8 cellular contexts compared by ENCODE assay signal in the genomic region with DNA sequence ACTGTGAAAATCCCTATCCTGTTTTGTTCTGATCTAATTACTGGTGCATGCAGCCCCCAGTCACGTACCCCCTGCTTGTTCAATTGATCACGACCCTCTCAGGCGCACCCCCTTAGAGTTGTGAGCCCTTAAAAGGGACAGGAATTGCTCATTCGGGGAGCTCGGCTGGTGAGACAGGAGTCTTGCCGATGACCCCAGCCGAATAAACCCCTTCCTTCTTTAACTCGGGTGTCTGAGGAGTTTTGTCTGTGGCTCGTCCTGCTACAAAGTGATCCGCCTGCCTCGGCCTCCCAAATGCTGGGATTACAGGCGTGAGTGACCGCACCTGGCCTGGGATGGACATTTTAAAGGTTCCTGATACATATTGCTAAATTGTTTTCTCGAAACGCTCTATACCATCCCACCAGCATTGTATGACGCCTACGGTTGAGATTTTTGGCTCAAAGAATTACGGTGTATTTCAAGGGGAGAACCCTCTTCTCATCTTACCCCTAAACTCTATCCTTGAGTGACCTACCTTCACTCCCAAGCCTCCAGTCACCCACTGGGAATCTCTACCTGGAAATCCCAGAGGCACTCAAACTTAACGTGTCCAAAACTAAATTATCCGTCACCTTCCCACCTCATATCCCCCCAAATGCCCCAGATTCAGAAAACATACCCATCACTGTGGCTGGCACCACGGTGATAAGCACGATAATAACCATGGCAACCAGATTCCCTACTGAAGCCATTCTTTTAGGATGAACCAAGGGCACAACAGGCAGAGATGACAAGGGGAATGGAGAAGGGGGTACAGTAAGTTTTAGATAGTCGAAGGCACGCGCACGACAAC. TPM values are rescaled to one million over a fixed set of nuclear protein-coding genes. Genes with fewer than 3 reads are reported as not detected.
DNase-seq lines count a peak whose midpoint lies in the region; ATAC-seq and TF ChIP-seq lines count a peak whose summit lies in the region.

No MANE protein-coding gene starts in this region.

- no peak for ATAC-seq in HG02642 (IDR thresholded peaks at IDR 0.05; ENCODE audit: poor library complexity, unreplicated experiment)

- no peaks in the 10 kb centered on the region for H3K9me3 ChIP-seq in OCI-LY3 (ENCODE audit: insufficient read depth, low read length)

- peaks cover 16% of the 10 kb centered on the region for H3K4me1 ChIP-seq in OCI-LY3 (ENCODE audit: low read length)

- H3K79me2 ChIP-seq in OCI-LY3 (ENCODE audit: low read length), result peaks cover 47% of the 10 kb centered on the region

- H3K4me3 Mint-ChIP-seq in activated T-cell treated with anti-CD3 and anti-CD28 coated beads, Interleukin-2, amount 50 U/mL, for 24 hours, result peak overlapping the region; percentile 96
- H3K4me3 Mint-ChIP-seq in progenitor cell of endocrine pancreas (ENCODE audit: low read depth), result peak overlapping the region; percentile 86

- no peaks in the 10 kb centered on the region for H3K9me3 Mint-ChIP-seq in activated T-cell treated with anti-CD3 and anti-CD28 coated beads, Interleukin-2, amount 50 U/mL, for 24 hours
- no peaks in the 10 kb centered on the region for H3K9me3 Mint-ChIP-seq in progenitor cell of endocrine pancreas (ENCODE audit: low read depth)

- H3K9ac ChIP-seq in OCI-LY3 (ENCODE audit: low read length), result peak overlapping the region; percentile 95

- peak overlapping the region; percentile 98 for H3K27ac Mint-ChIP-seq in activated T-cell treated with anti-CD3 and anti-CD28 coated beads, Interleukin-2, amount 50 U/mL, for 24 hours
- peak overlapping the region; percentile 83 for H3K27ac Mint-ChIP-seq in progenitor cell of endocrine pancreas

- no peak for DNase-seq in activated T-cell treated with anti-CD3 and anti-CD28 coated beads, Interleukin-2, amount 50 U/mL, for 24 hours
- no peak for DNase-seq in activated T-cell treated with anti-CD3 and anti-CD28 coated beads, Interleukin-2, amount 50 U/mL, for 48 hours
- no peak for DNase-seq in epithelial cell of prostate (ENCODE audit: low read depth, low spot score)
- no peak for DNase-seq in progenitor cell of endocrine pancreas (ENCODE audit: low spot score, unreplicated experiment)
- no peak for DNase-seq in SK-N-DZ (ENCODE audit: low spot score)
- DNase-seq in occipital lobe (lab: John Stamatoyannopoulos, UW), result no peak

- H3K36me3 Mint-ChIP-seq in activated T-cell treated with anti-CD3 and anti-CD28 coated beads, Interleukin-2, amount 50 U/mL, for 24 hours (ENCODE audit: low read depth), result peaks cover 42% of the 10 kb centered on the region
- peaks cover 2% of the 10 kb centered on the region for H3K36me3 Mint-ChIP-seq in progenitor cell of endocrine pancreas (ENCODE audit: insufficient read depth)

- H2AFZ ChIP-seq in OCI-LY3 (ENCODE audit: low read depth, low read length), result peak overlapping the region; percentile 82

- H4K20me1 ChIP-seq in OCI-LY3 (ENCODE audit: insufficient read depth, low read length), result peaks cover 11% of the 10 kb centered on the region

- TF ChIP-seq CTCF in OCI-LY3 (IDR thresholded peaks at IDR 0.05; ENCODE audit: low read depth, low read length), result no peak
- TF ChIP-seq CTCF in progenitor cell of endocrine pancreas (IDR thresholded peaks at IDR 0.05; ENCODE audit: unreplicated experiment), result no peak

- H3K27me3 Mint-ChIP-seq in activated T-cell treated with anti-CD3 and anti-CD28 coated beads, Interleukin-2, amount 50 U/mL, for 24 hours, result no peaks in the 10 kb centered on the region
- H3K27me3 Mint-ChIP-seq in progenitor cell of endocrine pancreas, result no peaks in the 10 kb centered on the region

- H3K27me3 ChIP-seq in OCI-LY3 (ENCODE audit: low read depth, low read length), result no peaks in the 10 kb centered on the region

- peak overlapping the region; percentile 87 for H3K4me3 ChIP-seq in OCI-LY3 (ENCODE audit: low read length)

- peak overlapping the region; percentile 98 for H3K4me2 ChIP-seq in OCI-LY3 (ENCODE audit: low read length)

- H3K4me1 Mint-ChIP-seq in activated T-cell treated with anti-CD3 and anti-CD28 coated beads, Interleukin-2, amount 50 U/mL, for 24 hours (ENCODE audit: low read depth), result peaks cover 39% of the 10 kb centered on the region
- H3K4me1 Mint-ChIP-seq in progenitor cell of endocrine pancreas (ENCODE audit: low read depth), result peaks cover 14% of the 10 kb centered on the region

- peaks cover 20% of the 10 kb centered on the region for H3K36me3 ChIP-seq in OCI-LY3 (replicated peaks; ENCODE audit: low read depth, low read length)

- H3K27ac ChIP-seq in OCI-LY3 (ENCODE audit: low read length) (peak overlapping the region; percentile 58), epithelial cell of prostate (peak overlapping the region; percentile 47)

RNA-seq across cellular contexts. Expression of gene POLA2, which starts 0.8 kb away (rescaled TPM):
- total RNA-seq in progenitor cell of endocrine pancreas (24.4 and 27.4 TPM in 2 replicates), occipital lobe (0.94 TPM)
- polyA plus RNA-seq in SK-N-DZ (2014; cell fraction: cytosol; rRNA removed), result 44.0 and 49.9 TPM in 2 replicates
- 40.0 and 68.8 TPM in 2 replicates for polyA plus RNA-seq in SK-N-DZ (2014; cell fraction: nucleus; rRNA removed)

RNA-seq across cellular contexts. Expression of gene CDC42EP2, which starts 53.7 kb away (rescaled TPM):
- total RNA-seq in progenitor cell of endocrine pancreas (5.3 and 5.9 TPM in 2 replicates), occipital lobe (9.0 TPM)
- polyA plus RNA-seq in SK-N-DZ (2014; cell fraction: cytosol; rRNA removed), result 0.08 and 0.54 TPM in 2 replicates
- polyA plus RNA-seq in SK-N-DZ (2014; cell fraction: nucleus; rRNA removed), result 0.64 and 0.82 TPM in 2 replicates

Comparison
In these comparisons a context has a peak if more than half of its experiments do, and no peak if none do; other contexts are left out.
1. RNA of gene POLA2, which starts 0.8 kb away (total RNA-seq): 24.4 to 27.4 TPM in progenitor cell of endocrine pancreas; 0.94 TPM in occipital lobe (single experiment); every median in the first group is over 10 times any median in the second.